1 cellular context compared by ENCODE assay signal in genomic region chr9:95736370-95736769, GRCh38.
TF ChIP-seq lines count a peak whose summit lies in the region.

No MANE protein-coding gene starts in this region.

TF ChIP-seq in SK-N-SH treated with all-trans-retinoic acid at 6 μM for 48 hours, 23 proteins besides CTCF, POLR2A, EP300 and RAD21 (continued from another document):
- no peak for TF ChIP-seq TOX (CRISPR knock-in tag; IDR thresholded peaks at IDR 0.05; ENCODE audit: borderline replicate concordance)
- TF ChIP-seq ESRRG (CRISPR knock-in tag; IDR thresholded peaks at IDR 0.05): no peak
- TF ChIP-seq RARB (CRISPR knock-in tag; IDR thresholded peaks at IDR 0.05): no peak
- no peak for TF ChIP-seq ZNF8 (CRISPR knock-in tag; IDR thresholded peaks at IDR 0.05)
- TF ChIP-seq CSDC2 (CRISPR knock-in tag; IDR thresholded peaks at IDR 0.05): no peak
- no peak for TF ChIP-seq CSRNP3 (CRISPR knock-in tag; IDR thresholded peaks at IDR 0.05)
- no peak for TF ChIP-seq ZFP30 (CRISPR knock-in tag; IDR thresholded peaks at IDR 0.05)
- no peak for TF ChIP-seq ARNTL (CRISPR knock-in tag; IDR thresholded peaks at IDR 0.05; ENCODE audit: borderline replicate concordance, low read depth)
- TF ChIP-seq ISL1 (CRISPR knock-in tag; IDR thresholded peaks at IDR 0.05): no peak
- TF ChIP-seq BACH2 (CRISPR knock-in tag; IDR thresholded peaks at IDR 0.05; ENCODE audit: borderline replicate concordance): no peak
- TF ChIP-seq, protein P1, sequence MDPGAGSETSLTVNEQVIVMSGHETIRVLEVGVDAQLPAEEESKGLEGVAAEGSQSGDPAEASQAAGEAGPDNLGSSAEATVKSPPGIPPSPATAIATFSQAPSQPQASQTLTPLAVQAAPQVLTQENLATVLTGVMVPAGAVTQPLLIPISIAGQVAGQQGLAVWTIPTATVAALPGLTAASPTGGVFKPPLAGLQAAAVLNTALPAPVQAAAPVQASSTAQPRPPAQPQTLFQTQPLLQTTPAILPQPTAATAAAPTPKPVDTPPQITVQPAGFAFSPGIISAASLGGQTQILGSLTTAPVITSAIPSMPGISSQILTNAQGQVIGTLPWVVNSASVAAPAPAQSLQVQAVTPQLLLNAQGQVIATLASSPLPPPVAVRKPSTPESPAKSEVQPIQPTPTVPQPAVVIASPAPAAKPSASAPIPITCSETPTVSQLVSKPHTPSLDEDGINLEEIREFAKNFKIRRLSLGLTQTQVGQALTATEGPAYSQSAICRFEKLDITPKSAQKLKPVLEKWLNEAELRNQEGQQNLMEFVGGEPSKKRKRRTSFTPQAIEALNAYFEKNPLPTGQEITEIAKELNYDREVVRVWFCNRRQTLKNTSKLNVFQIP (CRISPR knock-in tag; IDR thresholded peaks at IDR 0.05; ENCODE audit: borderline replicate concordance, low read depth): no peak
